In genomic region chr7:21253740-21254687, GRCh38 we compare ENCODE assay signal across 8 cellular contexts.
DNase-seq lines count a peak whose midpoint lies in the region; ATAC-seq and TF ChIP-seq lines count a peak whose summit lies in the region.

No MANE protein-coding gene starts in this region.

- TF ChIP-seq CTCF in AG04449 (IDR thresholded peaks at IDR 0.05; ENCODE audit: insufficient read depth, low read length, missing control alignments) (peak; percentile 47), GM12873 (IDR thresholded peaks at IDR 0.05; ENCODE audit: insufficient read depth, low read depth, low read length, missing control alignments) (peak; percentile 50)

- ATAC-seq in HG03025 (IDR thresholded peaks at IDR 0.05; ENCODE audit: low FRiP score, unreplicated experiment), result no peak

- H3K4me3 ChIP-seq in AG04449 (ENCODE audit: low read depth, low read length) (no peak overlapping the region), adipocyte (ENCODE audit: low read length) (no peak overlapping the region), iPS-15b (ENCODE audit: low read depth, low read length) (peak overlapping the region; percentile 31)

- DNase-seq in AG04449 (ENCODE audit: low read depth, low spot score) (no peak), LoVo (ENCODE audit: low spot score) (peak; percentile 71), RPMI7951 (ENCODE audit: low read depth) (peak; percentile 50), adipocyte (ENCODE audit: low read depth) (peak; percentile 68)
- peak; percentile 25 for DNase-seq in stimulated activated CD4-positive, alpha-beta T cell treated with anti-CD3 and anti-CD28 coated beads, Interleukin-12 subunit alpha, Interleukin-12 subunit beta, amount 100 ng/mL, for 4 hours

- CTCF ChIA-PET in AG04449 (lab: Yijun Ruan, JAX), result interaction anchor here (0.9 to 5.0 kb wide), 13 partner anchors 10 to 1539 kb away, joined by 3 to 27 read pairs (median 4); no protein-coding TSS in a partner anchor

- H3K27me3 ChIP-seq in adipocyte (replicated peaks; ENCODE audit: control insufficient read depth, insufficient read depth, low read length) (peaks cover 49% of the 10 kb centered on the region), iPS-15b (ENCODE audit: control insufficient read depth, insufficient read depth, low read length) (no peaks in the 10 kb centered on the region)

- H3K9me3 ChIP-seq in adipocyte (ENCODE audit: control insufficient read depth, low read length) (no peaks in the 10 kb centered on the region), iPS-15b (ENCODE audit: control insufficient read depth, insufficient read depth, low read length) (no peaks in the 10 kb centered on the region)

- no peak overlapping the region for H3K9ac ChIP-seq in adipocyte (ENCODE audit: low read length)
- no peak overlapping the region for H3K9ac ChIP-seq in iPS-15b (ENCODE audit: low read depth, low read length)

- H3K4me1 ChIP-seq in adipocyte (ENCODE audit: control insufficient read depth, insufficient read depth, low read length), result no peaks in the 10 kb centered on the region
- H3K4me1 ChIP-seq in iPS-15b (ENCODE audit: control insufficient read depth, insufficient read depth, low read length), result peaks cover 30% of the 10 kb centered on the region

- POLR2A ChIA-PET in AG04449 (lab: Yijun Ruan, JAX), result no interaction called here

- H3K36me3 ChIP-seq in adipocyte (ENCODE audit: control insufficient read depth, insufficient read depth, low read length, severe bottlenecking) (no peaks in the 10 kb centered on the region), iPS-15b (ENCODE audit: control insufficient read depth, insufficient read depth, low read length) (no peaks in the 10 kb centered on the region)
